ENCODE assay signal across 11 cellular contexts in genomic region chr11:2445948-2446551, GRCh38. TPM values are rescaled to one million over a fixed set of nuclear protein-coding genes. Genes with fewer than 3 reads are reported as not detected.
DNase-seq lines count a peak whose midpoint lies in the region; ATAC-seq lines count a peak whose summit lies in the region.
"Had no signal": no experiment of that assay in that cellular context is flagged by ENCODE, and none has a peak within 500 bp of the region (broad histone marks: within the 10 kb centered on the region; RNA-seq: fewer than 3 reads in every experiment).

No MANE protein-coding gene starts in this region.

- ATAC-seq in right cardiac atrium (no peak), GM19023 (IDR thresholded peaks at IDR 0.05; ENCODE audit: unreplicated experiment) (no peak)
- no peak for ATAC-seq in stimulated activated memory B cell treated with anti-CD40 and anti-IgM and Interleukin-4, amounts not matched to agents 10 μg/mL and 1 μg/mL and 100 μg/mL, for 72 hours
- ATAC-seq: foreskin keratinocyte had no signal

- 47% methylated on average over 16 of the region's 16 CpGs for WGBS in right cardiac atrium

- H3K9me3 Mint-ChIP-seq in activated CD4-positive, alpha-beta memory T cell treated with anti-CD3 and anti-CD28 coated beads, Interleukin-2, amount 10 ng/mL, durations not matched to agents 7 days and 5 days: no peaks in the 10 kb centered on the region
- no peaks in the 10 kb centered on the region for H3K9me3 Mint-ChIP-seq in stimulated activated memory B cell treated with anti-CD40 and anti-IgM and Interleukin-4, amounts not matched to agents 10 μg/mL and 1 μg/mL and 100 μg/mL, for 72 hours

- POLR2A ChIA-PET in activated CD4-positive, alpha-beta memory T cell treated with anti-CD3 and anti-CD28 coated beads, Interleukin-2, amount 10 ng/mL, durations not matched to agents 7 days and 5 days (lab: Charles Lee): interaction anchor here (0.7 to 2.3 kb wide), 3 partner anchors 19 to 446 kb away, joined by 3 to 10 read pairs (median 4); no protein-coding TSS in a partner anchor

- H3K27me3 Mint-ChIP-seq in activated CD4-positive, alpha-beta memory T cell treated with anti-CD3 and anti-CD28 coated beads, Interleukin-2, amount 10 ng/mL, durations not matched to agents 7 days and 5 days: peaks cover 14% of the 10 kb centered on the region
- H3K27me3 Mint-ChIP-seq in stimulated activated memory B cell treated with anti-CD40 and anti-IgM and Interleukin-4, amounts not matched to agents 10 μg/mL and 1 μg/mL and 100 μg/mL, for 72 hours: no peaks in the 10 kb centered on the region

- no peak overlapping the region for H3K27ac ChIP-seq in right cardiac atrium (ENCODE audit: low read length)
- H3K27ac ChIP-seq: foreskin keratinocyte had no signal

- H3K36me3 Mint-ChIP-seq in activated CD4-positive, alpha-beta memory T cell treated with anti-CD3 and anti-CD28 coated beads, Interleukin-2, amount 10 ng/mL, durations not matched to agents 7 days and 5 days (ENCODE audit: low read depth): no peaks in the 10 kb centered on the region
- no peaks in the 10 kb centered on the region for H3K36me3 Mint-ChIP-seq in stimulated activated memory B cell treated with anti-CD40 and anti-IgM and Interleukin-4, amounts not matched to agents 10 μg/mL and 1 μg/mL and 100 μg/mL, for 72 hours
- H3K36me3 Mint-ChIP-seq: brain had no signal

- H3K4me3 ChIP-seq in right cardiac atrium (ENCODE audit: low read length): peak overlapping the region; percentile 65

- no peaks in the 10 kb centered on the region for H3K4me1 ChIP-seq in right cardiac atrium (ENCODE audit: control insufficient read depth, insufficient read depth, low read length)
- H3K4me1 ChIP-seq: foreskin keratinocyte had no signal

- H3K4me1 Mint-ChIP-seq in activated CD4-positive, alpha-beta memory T cell treated with anti-CD3 and anti-CD28 coated beads, Interleukin-2, amount 10 ng/mL, durations not matched to agents 7 days and 5 days: peaks cover 31% of the 10 kb centered on the region
- H3K4me1 Mint-ChIP-seq in stimulated activated memory B cell treated with anti-CD40 and anti-IgM and Interleukin-4, amounts not matched to agents 10 μg/mL and 1 μg/mL and 100 μg/mL, for 72 hours: peaks cover 66% of the 10 kb centered on the region
- H3K4me1 Mint-ChIP-seq: brain had no signal

- CTCF ChIA-PET in activated CD4-positive, alpha-beta memory T cell treated with anti-CD3 and anti-CD28 coated beads, Interleukin-2, amount 10 ng/mL, durations not matched to agents 7 days and 5 days (lab: Charles Lee): interaction anchor here (1.4 to 1.9 kb wide), 3 partner anchors 25 to 87 kb away, joined by 3 to 6 read pairs (median 4); no protein-coding TSS in a partner anchor

- no peaks in the 10 kb centered on the region for H3K27me3 ChIP-seq in right cardiac atrium (ENCODE audit: control insufficient read depth, insufficient read depth)

- H3K9me3 ChIP-seq in right cardiac atrium (ENCODE audit: control insufficient read depth, low read length): no peaks in the 10 kb centered on the region

- intact Hi-C loops in right cardiac atrium (cut with DNase I): no loop called here

- no peak overlapping the region for H3K27ac Mint-ChIP-seq in activated CD4-positive, alpha-beta memory T cell treated with anti-CD3 and anti-CD28 coated beads, Interleukin-2, amount 10 ng/mL, durations not matched to agents 7 days and 5 days
- H3K27ac Mint-ChIP-seq in stimulated activated memory B cell treated with anti-CD40 and anti-IgM and Interleukin-4, amounts not matched to agents 10 μg/mL and 1 μg/mL and 100 μg/mL, for 72 hours: peak overlapping the region; percentile 85
- H3K27ac Mint-ChIP-seq: brain had no signal

- H3K4me3 Mint-ChIP-seq in activated CD4-positive, alpha-beta memory T cell treated with anti-CD3 and anti-CD28 coated beads, Interleukin-2, amount 10 ng/mL, durations not matched to agents 7 days and 5 days: peak overlapping the region; percentile 89
- H3K4me3 Mint-ChIP-seq in stimulated activated memory B cell treated with anti-CD40 and anti-IgM and Interleukin-4, amounts not matched to agents 10 μg/mL and 1 μg/mL and 100 μg/mL, for 72 hours: peak overlapping the region; percentile 92

- peak; percentile 15 for DNase-seq in NCI-H345 (lab: John Stamatoyannopoulos, UW)
- DNase-seq in NCI-H345 treated with DMSO at 0.1 percent for 48 hours (lab: John Stamatoyannopoulos, UW; ENCODE audit: unreplicated experiment): no peak
- DNase-seq in activated CD4-positive, alpha-beta memory T cell treated with anti-CD3 and anti-CD28 coated beads, Interleukin-2, amount 10 ng/mL, durations not matched to agents 7 days and 5 days: no peak
- DNase-seq in right cardiac atrium: peak in 1 of 3 donors; percentile 69
- DNase-seq in NCI-H187 treated with DMSO at 0.1 percent for 48 hours (lab: John Stamatoyannopoulos, UW): no peak
- DNase-seq in dermis blood vessel endothelial cell: no peak
- DNase-seq: foreskin keratinocyte had no signal

RNA-seq across cellular contexts. Expression of gene KCNQ1, which starts 1.2 kb away (rescaled TPM):
- 10 to 100 TPM; 14.8 to 15.0 TPM for total RNA-seq in activated CD4-positive, alpha-beta memory T cell treated with anti-CD3 and anti-CD28 coated beads, Interleukin-2, amount 10 ng/mL, durations not matched to agents 7 days and 5 days
- total RNA-seq in right cardiac atrium (10 to 100 TPM; 36.5 to 46.8 (median 41.0) TPM), dermis blood vessel endothelial cell (0.34 TPM in 1 of 2 replicates, not detected in the other)
- polyA plus RNA-seq in right cardiac atrium: 36.4 TPM
- total RNA-seq: foreskin keratinocyte had no signal
- polyA plus RNA-seq: foreskin keratinocyte had no signal

RNA-seq across cellular contexts. Expression of gene TRPM5, which starts 1.7 kb away (rescaled TPM):
- not detected for total RNA-seq in activated CD4-positive, alpha-beta memory T cell treated with anti-CD3 and anti-CD28 coated beads, Interleukin-2, amount 10 ng/mL, durations not matched to agents 7 days and 5 days
- total RNA-seq in right cardiac atrium (not detected), dermis blood vessel endothelial cell (not detected in 2 replicates)
- polyA plus RNA-seq in right cardiac atrium: 0.02 TPM
- total RNA-seq: foreskin keratinocyte had no signal
- polyA plus RNA-seq: A549, foreskin keratinocyte had no signal

RNA-seq across cellular contexts. Expression of gene TSSC4, which starts 45.5 kb away (rescaled TPM):
- 10 to 100 TPM; 46.4 to 46.5 TPM for total RNA-seq in activated CD4-positive, alpha-beta memory T cell treated with anti-CD3 and anti-CD28 coated beads, Interleukin-2, amount 10 ng/mL, durations not matched to agents 7 days and 5 days
- 10 to 100 TPM; 30.5 to 50.4 (median 37.1) TPM for total RNA-seq in right cardiac atrium
- polyA plus RNA-seq in right cardiac atrium: 31.8 TPM
- total RNA-seq in dermis blood vessel endothelial cell: 56.6 and 87.6 TPM in 2 replicates

Comparison
In these comparisons a context has a peak if more than half of its experiments do, and no peak if none do; other contexts are left out.
1. RNA of gene KCNQ1, which starts 1.2 kb away (total RNA-seq): 36.5 to 46.8 TPM in right cardiac atrium and 14.8 to 15.0 TPM in activated CD4-positive, alpha-beta memory T cell treated with anti-CD3 and anti-CD28 coated beads, Interleukin-2, amount 10 ng/mL, durations not matched to agents 7 days and 5 days; 0.34 TPM in dermis blood vessel endothelial cell; every median in the first group is over 10 times any median in the second.